8 cellular contexts compared by ENCODE assay signal in genomic region chr2:199554026-199554425, GRCh38.
"Had no signal": no experiment of that assay in that cellular context is flagged by ENCODE, and none has a peak within 500 bp of the region (broad histone marks: within the 10 kb centered on the region; RNA-seq: fewer than 3 reads in every experiment).

No MANE protein-coding gene starts in this region.

- DNase-seq: GM23248, GOT3, H9, HCEC 1CT, KBM-7 had no signal

- H2AFZ ChIP-seq: GM23248 had no signal

- H3K4me2 ChIP-seq: KMS-11 had no signal

- H3K4me3 ChIP-seq: GM23248 had no signal

- H3K9ac ChIP-seq: GM23248, KMS-11 had no signal

- FAIRE-seq: H54, HTR-8/SVneo had no signal

- H3K27ac ChIP-seq: GM23248, KMS-11 had no signal
